Comparison of ENCODE assay signal across 10 cellular contexts in genomic region chr19:54178581-54179261, GRCh38. TPM values are rescaled to one million over a fixed set of nuclear protein-coding genes. Genes with fewer than 3 reads are reported as not detected.
A peak's percentile ranks its signal among the peaks of the same experiment; 100 is the strongest.
DNase-seq lines count a peak whose midpoint lies in the region; ATAC-seq and TF ChIP-seq lines count a peak whose summit lies in the region.
"Had no signal": no experiment of that assay in that cellular context is flagged by ENCODE, and none has a peak within 500 bp of the region (broad histone marks: within the 10 kb centered on the region; RNA-seq: fewer than 3 reads in every experiment).

No MANE protein-coding gene starts in this region.

- H3K36me3 Mint-ChIP-seq in activated CD8-positive, alpha-beta memory T cell treated with anti-CD3 and anti-CD28 coated beads, Interleukin-2, amount 10 ng/mL, durations not matched to agents 7 days and 5 days: peaks cover 8% of the 10 kb centered on the region
- peaks cover 5% of the 10 kb centered on the region for H3K36me3 Mint-ChIP-seq in chondrocyte (ENCODE audit: low read depth)

- H3F3A ChIP-seq in PC-3 (ENCODE audit: low read length, unreplicated experiment): no peaks in the 10 kb centered on the region

- BruUV-seq in PC-3 (replicated peaks; lab: Mats Ljungman, UMichigan): no TSS peak

- no peak overlapping the region for H3K4me3 Mint-ChIP-seq in activated CD8-positive, alpha-beta memory T cell treated with anti-CD3 and anti-CD28 coated beads, Interleukin-2, amount 10 ng/mL, durations not matched to agents 7 days and 5 days
- H3K4me3 Mint-ChIP-seq in chondrocyte (ENCODE audit: unreplicated experiment): no peak overlapping the region

- no peaks in the 10 kb centered on the region for H3K9me3 ChIP-seq in PC-3 (ENCODE audit: low read length)

- H3K9ac ChIP-seq in PC-3 (ENCODE audit: low read length): no peak overlapping the region
- H3K9ac ChIP-seq: parathyroid adenoma had no signal

- H3K27ac ChIP-seq in PC-3 (ENCODE audit: low read length) (no peak overlapping the region), foreskin keratinocyte (no peak overlapping the region)

- no peak for TF ChIP-seq CTCF in PC-3 (conservative IDR thresholded peaks at IDR 0.05; ENCODE audit: low read depth, low read length)
- TF ChIP-seq CTCF in foreskin keratinocyte (conservative IDR thresholded peaks at IDR 0.05): no peak
- no peak for TF ChIP-seq CTCF in chondrocyte (IDR thresholded peaks at IDR 0.05)

- no peaks in the 10 kb centered on the region for H3K4me1 ChIP-seq in PC-3 (ENCODE audit: insufficient read depth, low read length)
- H3K4me1 ChIP-seq in foreskin keratinocyte: no peaks in the 10 kb centered on the region

- H3K79me2 ChIP-seq in PC-3 (ENCODE audit: low read length): no peaks in the 10 kb centered on the region

- no peaks in the 10 kb centered on the region for H3K4me1 Mint-ChIP-seq in activated CD8-positive, alpha-beta memory T cell treated with anti-CD3 and anti-CD28 coated beads, Interleukin-2, amount 10 ng/mL, durations not matched to agents 7 days and 5 days
- no peaks in the 10 kb centered on the region for H3K4me1 Mint-ChIP-seq in chondrocyte (ENCODE audit: low read depth)

- POLR2A ChIA-PET in PC-3 (lab: Charles Lee; ENCODE audit: unreplicated experiment): no interaction called here

- H3K27me3 Mint-ChIP-seq in activated CD8-positive, alpha-beta memory T cell treated with anti-CD3 and anti-CD28 coated beads, Interleukin-2, amount 10 ng/mL, durations not matched to agents 7 days and 5 days: no peaks in the 10 kb centered on the region
- H3K27me3 Mint-ChIP-seq in chondrocyte (ENCODE audit: low read depth): no peaks in the 10 kb centered on the region

- H3K9me2 ChIP-seq in PC-3 (replicated peaks; ENCODE audit: low read length): no peaks in the 10 kb centered on the region

- intact Hi-C loops in PC-3 (cut with micrococcal nuclease): no loop called here

- CTCF ChIA-PET in activated CD8-positive, alpha-beta memory T cell treated with anti-CD3 and anti-CD28 coated beads, Interleukin-2, amount 10 ng/mL, durations not matched to agents 7 days and 5 days (lab: Charles Lee): interaction anchor here (1.0 kb wide), 1 partner anchor 87 kb away, joined by 3 read pairs; no protein-coding TSS in a partner anchor
- CTCF ChIA-PET in PC-3 (lab: Charles Lee): no interaction called here

- no peak overlapping the region for H3K27ac Mint-ChIP-seq in activated CD8-positive, alpha-beta memory T cell treated with anti-CD3 and anti-CD28 coated beads, Interleukin-2, amount 10 ng/mL, durations not matched to agents 7 days and 5 days
- H3K27ac Mint-ChIP-seq in chondrocyte (ENCODE audit: unreplicated experiment): no peak overlapping the region

- no peaks in the 10 kb centered on the region for H3K9me3 Mint-ChIP-seq in activated CD8-positive, alpha-beta memory T cell treated with anti-CD3 and anti-CD28 coated beads, Interleukin-2, amount 10 ng/mL, durations not matched to agents 7 days and 5 days (ENCODE audit: low read depth)
- H3K9me3 Mint-ChIP-seq in chondrocyte (ENCODE audit: low read depth): no peaks in the 10 kb centered on the region

- no peaks in the 10 kb centered on the region for H3K27me3 ChIP-seq in PC-3 (ENCODE audit: low read length)
- no peaks in the 10 kb centered on the region for H3K27me3 ChIP-seq in foreskin keratinocyte

- H3K36me3 ChIP-seq in PC-3 (ENCODE audit: low read depth, low read length): peaks cover 21% of the 10 kb centered on the region

- peak; percentile 92 for ATAC-seq in activated CD8-positive, alpha-beta memory T cell treated with anti-CD3 and anti-CD28 coated beads, Interleukin-2, amount 10 ng/mL, durations not matched to agents 7 days and 5 days
- ATAC-seq in PC-3: peak; percentile 68; the same call in 1 of the 2 replicates
- ATAC-seq in foreskin keratinocyte: peak; percentile 83
- peak; percentile 76 for ATAC-seq in stimulated activated naive CD8-positive, alpha-beta T cell treated with anti-CD3 and anti-CD28 coated beads, Interleukin-15, Interleukin-2, amounts not matched to agents 100 U/mL and 50 U/mL, for 24 hours
- ATAC-seq in GM18511 (IDR thresholded peaks at IDR 0.05; ENCODE audit: unreplicated experiment): no peak

- no peak overlapping the region for H3K4me2 ChIP-seq in PC-3 (ENCODE audit: low read length)

- peak; percentile 58 for DNase-seq in activated CD8-positive, alpha-beta memory T cell treated with anti-CD3 and anti-CD28 coated beads, Interleukin-2, amount 10 ng/mL, durations not matched to agents 7 days and 5 days
- no peak for DNase-seq in activated CD8-positive, alpha-beta memory T cell treated with anti-CD3 and anti-CD28 coated beads for 24 hours
- DNase-seq in PC-3 (peak; percentile 42), foreskin keratinocyte (no peak), HuH-7 (ENCODE audit: low spot score) (no peak), chondrocyte (ENCODE audit: low spot score) (no peak)
- no peak for DNase-seq in stimulated activated naive CD8-positive, alpha-beta T cell treated with anti-CD3 and anti-CD28 coated beads, Interleukin-15, Interleukin-2, amounts not matched to agents 100 U/mL and 50 U/mL, for 24 hours
- DNase-seq: Calu3 had no signal

- H3K4me3 ChIP-seq in PC-3 (ENCODE audit: low read length): no peak overlapping the region

- no peaks in the 10 kb centered on the region for H4K20me1 ChIP-seq in PC-3 (ENCODE audit: low read length)

- H2AFZ ChIP-seq in PC-3 (ENCODE audit: low read length): no peak overlapping the region
- H2AFZ ChIP-seq: parathyroid adenoma had no signal

RNA-seq across cellular contexts. Expression of gene TMC4, which starts 5.8 kb away (rescaled TPM):
- 1 to 10 TPM in 1 of 2 experiments, under 1 TPM in 1; 0.89 to 1.3 TPM for total RNA-seq in activated CD8-positive, alpha-beta memory T cell treated with anti-CD3 and anti-CD28 coated beads, Interleukin-2, amount 10 ng/mL, durations not matched to agents 7 days and 5 days
- 11.2 and 13.4 TPM in 2 replicates for total RNA-seq in PC-3 (2014; rRNA removed)
- 7.2 and 13.2 TPM in 2 replicates for total RNA-seq in foreskin keratinocyte
- polyA plus RNA-seq in foreskin keratinocyte: 12.0 and 20.8 TPM in 2 replicates
- 0.73 to 3.7 TPM (median 3.2 TPM) in 3 replicates for total RNA-seq in chondrocyte

RNA-seq across cellular contexts. Expression of gene MBOAT7, which starts 10.7 kb away (rescaled TPM):
- total RNA-seq in activated CD8-positive, alpha-beta memory T cell treated with anti-CD3 and anti-CD28 coated beads, Interleukin-2, amount 10 ng/mL, durations not matched to agents 7 days and 5 days: 10 to 100 TPM; 54.7 to 76.3 TPM
- total RNA-seq in PC-3 (2014; rRNA removed) (231 and 261 TPM in 2 replicates), foreskin keratinocyte (71.4 and 86.0 TPM in 2 replicates), chondrocyte (71.4 to 83.8 TPM (median 76.6 TPM) in 3 replicates)
- 89.5 and 92.1 TPM in 2 replicates for polyA plus RNA-seq in foreskin keratinocyte

RNA-seq across cellular contexts. Expression of gene TSEN34, which starts 12.4 kb away (rescaled TPM):
- total RNA-seq in activated CD8-positive, alpha-beta memory T cell treated with anti-CD3 and anti-CD28 coated beads, Interleukin-2, amount 10 ng/mL, durations not matched to agents 7 days and 5 days: 10 to 100 TPM; 11.4 to 13.5 TPM
- 122 and 173 TPM in 2 replicates for total RNA-seq in PC-3 (2014; rRNA removed)
- total RNA-seq in foreskin keratinocyte: 95.4 and 102 TPM in 2 replicates
- 122 and 125 TPM in 2 replicates for polyA plus RNA-seq in foreskin keratinocyte
- total RNA-seq in chondrocyte: 39.6 to 46.2 TPM (median 40.5 TPM) in 3 replicates

RNA-seq across cellular contexts. Expression of gene LENG1, which starts 19.2 kb away (rescaled TPM):
- total RNA-seq in activated CD8-positive, alpha-beta memory T cell treated with anti-CD3 and anti-CD28 coated beads, Interleukin-2, amount 10 ng/mL, durations not matched to agents 7 days and 5 days: 1 to 10 TPM; 8.0 to 8.6 TPM
- total RNA-seq in PC-3 (2014; rRNA removed) (13.6 and 18.8 TPM in 2 replicates), foreskin keratinocyte (7.8 and 9.7 TPM in 2 replicates), chondrocyte (4.4 to 6.0 TPM (median 4.5 TPM) in 3 replicates)
- polyA plus RNA-seq in foreskin keratinocyte: 11.7 and 12.3 TPM in 2 replicates

RNA-seq across cellular contexts. Expression of gene RPS9, which starts 21.9 kb away (rescaled TPM):
- total RNA-seq in activated CD8-positive, alpha-beta memory T cell treated with anti-CD3 and anti-CD28 coated beads, Interleukin-2, amount 10 ng/mL, durations not matched to agents 7 days and 5 days: 1,000 to 10,000 TPM; 1,212 to 1,220 TPM
- total RNA-seq in PC-3 (2014; rRNA removed) (3,477 and 3,621 TPM in 2 replicates), foreskin keratinocyte (1,345 and 1,415 TPM in 2 replicates), chondrocyte (689 to 819 TPM (median 699 TPM) in 3 replicates)
- 2,319 and 2,496 TPM in 2 replicates for polyA plus RNA-seq in foreskin keratinocyte

Comparison
In these comparisons a context has a peak if more than half of its experiments do, and no peak if none do; other contexts are left out.
1. DNase-seq: peak in activated CD8-positive, alpha-beta memory T cell treated with anti-CD3 and anti-CD28 coated beads, Interleukin-2, amount 10 ng/mL, durations not matched to agents 7 days and 5 days (single experiment) and PC-3 (single experiment); none in activated CD8-positive, alpha-beta memory T cell treated with anti-CD3 and anti-CD28 coated beads for 24 hours (single experiment), foreskin keratinocyte (0 of 2), stimulated activated naive CD8-positive, alpha-beta T cell treated with anti-CD3 and anti-CD28 coated beads, Interleukin-15, Interleukin-2, amounts not matched to agents 100 U/mL and 50 U/mL, for 24 hours (single experiment), HuH-7 (single experiment) and chondrocyte (single experiment).